1 cellular context compared by ENCODE assay signal in genomic region chr6:129754750-129755149, GRCh38.
TF ChIP-seq lines count a peak whose summit lies in the region.

No MANE protein-coding gene starts in this region.

TF ChIP-seq in Ishikawa, 13 proteins besides CTCF, POLR2A, EP300 and RAD21 (continued from another document):
- TF ChIP-seq REST (IDR thresholded peaks at IDR 0.05; ENCODE audit: low read depth) (no peak), CEBPB (IDR thresholded peaks at IDR 0.05) (no peak), USF1 (IDR thresholded peaks at IDR 0.05) (no peak)
TF ChIP-seq in Ishikawa: peak in this region for 4.
